Comparison of ENCODE assay signal across 12 cellular contexts in genomic region chr15:57153140-57153539, GRCh38.
A peak's percentile ranks its signal among the peaks of the same experiment; 100 is the strongest.
DNase-seq lines count a peak whose midpoint lies in the region; TF ChIP-seq lines count a peak whose summit lies in the region.
"Had no signal": no experiment of that assay in that cellular context is flagged by ENCODE, and none has a peak within 500 bp of the region (broad histone marks: within the 10 kb centered on the region; RNA-seq: fewer than 3 reads in every experiment).

No MANE protein-coding gene starts in this region.

- H3K9me3 ChIP-seq in transverse colon: no peaks in the 10 kb centered on the region
- H3K9me3 ChIP-seq: HAP-1 had no signal

- H3K27ac ChIP-seq in transverse colon: no peak overlapping the region
- H3K27ac ChIP-seq: 22Rv1, psoas muscle had no signal

- peak overlapping the region; percentile 17 for H3K4me3 Mint-ChIP-seq in osteocyte (ENCODE audit: unreplicated experiment)
- H3K4me3 Mint-ChIP-seq in glutamatergic neuron (ENCODE audit: unreplicated experiment): no peak overlapping the region

- no peak overlapping the region for H3K4me3 ChIP-seq in LNCaP clone FGC (ENCODE audit: low read depth, low read length)
- H3K4me3 ChIP-seq in astrocyte of the spinal cord (ENCODE audit: low read depth, low read length): no peak overlapping the region
- H3K4me3 ChIP-seq in transverse colon: no peak overlapping the region
- H3K4me3 ChIP-seq: HAP-1, psoas muscle had no signal

- peaks cover 66% of the 10 kb centered on the region for H3K4me1 Mint-ChIP-seq in osteocyte (ENCODE audit: unreplicated experiment)
- H3K4me1 Mint-ChIP-seq in glutamatergic neuron (ENCODE audit: low read depth, unreplicated experiment): peaks cover 5% of the 10 kb centered on the region

- no peaks in the 10 kb centered on the region for H3K36me3 ChIP-seq in transverse colon

- intact Hi-C loops in transverse colon (cut with DNase I; ENCODE audit: low total_unique reads): loop anchor here (5.0 kb wide), 1 partner anchor 159 kb away; no protein-coding TSS in a partner anchor

- H3K4me1 ChIP-seq in transverse colon: peaks cover 0 to 27% (median 6%) of the 10 kb centered on the region in 4 donors

- TF ChIP-seq POLR2A in transverse colon (IDR thresholded peaks at IDR 0.05): no peak

- H3K27ac Mint-ChIP-seq in osteocyte (ENCODE audit: unreplicated experiment): peak overlapping the region; percentile 95
- H3K27ac Mint-ChIP-seq in glutamatergic neuron (ENCODE audit: unreplicated experiment): no peak overlapping the region

- H3K36me3 Mint-ChIP-seq in osteocyte (ENCODE audit: unreplicated experiment): peaks cover 7% of the 10 kb centered on the region
- H3K36me3 Mint-ChIP-seq in glutamatergic neuron (ENCODE audit: unreplicated experiment): no peaks in the 10 kb centered on the region

- WGBS in transverse colon (ENCODE audit: low coverage in 1 of 2), 2 donors: 57 to 64% methylated on average over 2 of the region's 2 CpGs

- no peak for TF ChIP-seq CTCF in LNCaP clone FGC (IDR thresholded peaks at IDR 0.05; ENCODE audit: control insufficient read depth, extremely low read depth, insufficient read depth)
- TF ChIP-seq CTCF in astrocyte of the spinal cord (IDR thresholded peaks at IDR 0.05; ENCODE audit: low read depth, low read length): no peak
- no peak for TF ChIP-seq CTCF in osteocyte (IDR thresholded peaks at IDR 0.05)
- TF ChIP-seq CTCF in transverse colon (IDR thresholded peaks at IDR 0.05): no peak
- TF ChIP-seq CTCF in glutamatergic neuron (IDR thresholded peaks at IDR 0.05; ENCODE audit: partially characterized antibody, unreplicated experiment): no peak

- H3K9me3 Mint-ChIP-seq in osteocyte (ENCODE audit: unreplicated experiment): peaks cover 8% of the 10 kb centered on the region
- H3K9me3 Mint-ChIP-seq in glutamatergic neuron (ENCODE audit: unreplicated experiment): peaks cover 4% of the 10 kb centered on the region

- in situ Hi-C loops in astrocyte of the spinal cord (cut with HindIII; ENCODE audit: low sequenced_read_pairs) (no loop called here), transverse colon (cut with MboI; ENCODE audit: low pct_ligation_motif_present in 1 of 4, low pct_unique_long_range_greater_than_20kb in 1 of 4, low sequenced_read_pairs in 3 of 4) (loop anchor here in 1 of 4 donors (25.0 kb wide), 1 partner anchor 384 kb away; no protein-coding TSS in a partner anchor)

- DNase-seq in DMS53 (lab: John Stamatoyannopoulos, UW) (peak; percentile 46), DMS53 treated with DMSO at 0.1 percent for 48 hours (lab: John Stamatoyannopoulos, UW; ENCODE audit: unreplicated experiment) (no peak), LNCaP clone FGC (ENCODE audit: low read depth) (peak; percentile 63), astrocyte of the spinal cord (ENCODE audit: low read depth, low spot score) (peak; percentile 39), osteocyte (ENCODE audit: extremely low spot score, unreplicated experiment) (no peak), transverse colon (no peak), NCI-H2081 treated with DMSO at 0.1 percent for 48 hours (lab: John Stamatoyannopoulos, UW) (no peak), glutamatergic neuron (no peak)
- DNase-seq: psoas muscle, SHP77 had no signal

- no peaks in the 10 kb centered on the region for H3K27me3 ChIP-seq in transverse colon

- no peak for TF ChIP-seq EP300 in transverse colon (IDR thresholded peaks at IDR 0.05; ENCODE audit: low read depth)

- H3K27me3 Mint-ChIP-seq in osteocyte (ENCODE audit: unreplicated experiment) (no peaks in the 10 kb centered on the region), glutamatergic neuron (ENCODE audit: unreplicated experiment) (peaks cover 3% of the 10 kb centered on the region)

Comparison
In these comparisons a context has a peak if more than half of its experiments do, and no peak if none do; other contexts are left out.
1. DNase-seq: peak in DMS53 (single experiment), LNCaP clone FGC (single experiment) and astrocyte of the spinal cord (single experiment); none in DMS53 treated with DMSO at 0.1 percent for 48 hours (single experiment), osteocyte (single experiment), transverse colon (single experiment), NCI-H2081 treated with DMSO at 0.1 percent for 48 hours (single experiment) and glutamatergic neuron (single experiment).